24 cellular contexts compared by ENCODE assay signal in the genomic region with DNA sequence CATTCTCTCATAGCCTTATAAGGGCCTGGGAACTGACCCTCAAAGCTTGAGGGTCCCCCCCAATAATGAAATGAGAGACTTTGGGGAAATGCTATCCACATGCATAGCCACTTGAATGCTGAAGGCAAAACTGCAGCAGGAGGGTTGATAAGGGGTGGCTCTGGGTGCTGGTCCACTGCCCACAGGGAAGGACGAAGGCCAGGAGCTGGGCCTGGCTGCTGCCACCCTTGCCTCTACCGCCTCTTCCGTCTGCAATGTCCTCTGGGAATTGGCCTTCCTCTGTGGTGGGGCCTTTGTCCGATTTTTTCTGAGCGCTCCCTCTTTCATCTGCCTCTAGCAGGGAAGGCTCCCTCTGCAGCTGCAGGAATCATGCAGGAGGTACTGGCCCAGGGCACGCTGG. TPM values are rescaled to one million over a fixed set of nuclear protein-coding genes. Genes with fewer than 3 reads are reported as not detected.
"Had no signal": no experiment of that assay in that cellular context is flagged by ENCODE, and none has a peak within 500 bp of the region (broad histone marks: within the 10 kb centered on the region; RNA-seq: fewer than 3 reads in every experiment).

No MANE protein-coding gene starts in this region.

- H3K27me3 ChIP-seq: colonic mucosa, foreskin keratinocyte, gastroesophageal sphincter, heart left ventricle, left lung had no signal

- H3K4me3 ChIP-seq: colonic mucosa, gastroesophageal sphincter, heart left ventricle, left lung, lower lobe of right lung, mucosa of descending colon had no signal

- H3K27ac ChIP-seq: colonic mucosa, epithelial cell of prostate, foreskin keratinocyte, gastroesophageal sphincter, heart left ventricle, left lung, lower lobe of right lung had no signal

- ATAC-seq: effector memory CD8-positive, alpha-beta T cell; esophagus mucosa; foreskin keratinocyte; gastroesophageal sphincter; left lung; lower lobe of right lung; mucosa of descending colon had no signal

- DNase-seq: colonic mucosa; cortex of kidney; effector CD8-positive, alpha-beta T cell; effector memory CD8-positive, alpha-beta T cell; endodermal cell; erythroblast; foreskin keratinocyte; heart left ventricle; hippocampal formation; left cardiac atrium; left lung; lower lobe of right lung; mesenchymal stem cell; mucosa of descending colon; naive B cell had no signal

- H3K9me3 ChIP-seq: colonic mucosa, lower lobe of right lung, mucosa of descending colon had no signal

- H3K4me1 ChIP-seq: colonic mucosa, foreskin keratinocyte, gastroesophageal sphincter, heart left ventricle, left lung, lower lobe of right lung had no signal

- H3K36me3 ChIP-seq: colonic mucosa, gastroesophageal sphincter, heart left ventricle, left lung, lower lobe of right lung had no signal

RNA-seq across cellular contexts. Expression of a gene that starts 41.0 kb away (rescaled TPM):
- total RNA-seq: dermis microvascular lymphatic vessel endothelial cell, fibroblast of lung, fibroblast of villous mesenchyme, lung microvascular endothelial cell, mesenteric fat pad, myocyte had no signal
- polyA plus RNA-seq: fibroblast of lung had no signal
